21 cellular contexts compared by ENCODE assay signal in genomic region chr2:28986429-28986828, GRCh38. TPM values are rescaled to one million over a fixed set of nuclear protein-coding genes. Genes with fewer than 3 reads are reported as not detected.
"Had no signal": no experiment of that assay in that cellular context is flagged by ENCODE, and none has a peak within 500 bp of the region (broad histone marks: within the 10 kb centered on the region; RNA-seq: fewer than 3 reads in every experiment).

No MANE protein-coding gene starts in this region.

- H3K9me3 ChIP-seq: colonic mucosa, gastrocnemius medialis, heart left ventricle, neutrophil, thyroid gland had no signal

- H3K4me1 ChIP-seq: colonic mucosa, gastrocnemius medialis had no signal

- H3K36me3 ChIP-seq: brain microvascular endothelial cell, colonic mucosa, gastrocnemius medialis, heart left ventricle, neutrophil, thyroid gland had no signal

- H3K4me3 Mint-ChIP-seq: activated B cell treated with CpG ODN at 0.5 μM for 24 hours; activated CD8-positive, alpha-beta T cell treated with anti-CD3 and anti-CD28 coated beads, Interleukin-2, amount 10 ng/mL, durations not matched to agents 7 days and 5 days; activated naive CD4-positive, alpha-beta T cell treated with anti-CD3 and anti-CD28 coated beads, Interleukin-2, amount 10 ng/mL, durations not matched to agents 7 days and 5 days; activated T-cell treated with anti-CD3 and anti-CD28 coated beads, Interleukin-2, amount 50 U/mL, for 4 hours; naive thymus-derived CD4-positive, alpha-beta T cell had no signal

- H3K9me3 Mint-ChIP-seq: activated B cell treated with CpG ODN at 0.5 μM for 24 hours; activated naive CD4-positive, alpha-beta T cell treated with anti-CD3 and anti-CD28 coated beads, Interleukin-2, amount 10 ng/mL, durations not matched to agents 7 days and 5 days; activated T-cell treated with anti-CD3 and anti-CD28 coated beads, Interleukin-2, amount 50 U/mL, for 4 hours had no signal

- FAIRE-seq: TTC549 had no signal

- H3K27ac ChIP-seq: brain microvascular endothelial cell, colonic mucosa, gastrocnemius medialis, heart left ventricle, neutrophil, thyroid gland had no signal

- ATAC-seq: activated CD8-positive, alpha-beta T cell treated with anti-CD3 and anti-CD28 coated beads, Interleukin-2, amount 10 ng/mL, durations not matched to agents 7 days and 5 days; activated T-cell treated with anti-CD3 and anti-CD28 coated beads, Interleukin-2, amount 50 U/mL, for 4 hours; gastrocnemius medialis; heart left ventricle; naive thymus-derived CD4-positive, alpha-beta T cell had no signal

- H3K4me3 ChIP-seq: colonic mucosa, gastrocnemius medialis, heart left ventricle, thyroid gland had no signal

- H3K27ac Mint-ChIP-seq: activated B cell treated with CpG ODN at 0.5 μM for 24 hours; activated CD8-positive, alpha-beta T cell treated with anti-CD3 and anti-CD28 coated beads, Interleukin-2, amount 10 ng/mL, durations not matched to agents 7 days and 5 days; activated naive CD4-positive, alpha-beta T cell treated with anti-CD3 and anti-CD28 coated beads, Interleukin-2, amount 10 ng/mL, durations not matched to agents 7 days and 5 days had no signal

- DNase-seq: activated B cell treated with CpG ODN at 0.5 μM for 24 hours; activated CD4-positive, alpha-beta T cell treated with anti-CD3 and anti-CD28 coated beads for 48 hours; activated CD8-positive, alpha-beta memory T cell treated with anti-CD3 and anti-CD28 coated beads, Interleukin-2, amount 50 U/mL, for 4 hours; activated CD8-positive, alpha-beta T cell treated with anti-CD3 and anti-CD28 coated beads, Interleukin-2, amount 10 ng/mL, durations not matched to agents 7 days and 5 days; activated effector memory CD4-positive, alpha-beta T cell treated with Interleukin-2 at 50 U/mL for 16 hours; activated naive CD4-positive, alpha-beta T cell treated with anti-CD3 and anti-CD28 coated beads, Interleukin-2, amount 10 ng/mL, durations not matched to agents 7 days and 5 days; activated T-cell treated with anti-CD3 and anti-CD28 coated beads, Interleukin-2, amount 50 U/mL, for 4 hours; aorta; brain microvascular endothelial cell; central memory CD4-positive, alpha-beta T cell; colonic mucosa; gastrocnemius medialis; heart left ventricle; kidney glomerular epithelial cell; mesendoderm; naive thymus-derived CD4-positive, alpha-beta T cell; stimulated activated naive CD4-positive, alpha-beta T cell; thyroid gland had no signal

- H3K27me3 Mint-ChIP-seq: activated B cell treated with CpG ODN at 0.5 μM for 24 hours had no signal

- H3K4me1 Mint-ChIP-seq: activated B cell treated with CpG ODN at 0.5 μM for 24 hours; activated naive CD4-positive, alpha-beta T cell treated with anti-CD3 and anti-CD28 coated beads, Interleukin-2, amount 10 ng/mL, durations not matched to agents 7 days and 5 days; naive thymus-derived CD4-positive, alpha-beta T cell had no signal

- H3K36me3 Mint-ChIP-seq: activated naive CD4-positive, alpha-beta T cell treated with anti-CD3 and anti-CD28 coated beads, Interleukin-2, amount 10 ng/mL, durations not matched to agents 7 days and 5 days; naive thymus-derived CD4-positive, alpha-beta T cell had no signal

- H3K27me3 ChIP-seq: brain microvascular endothelial cell, colonic mucosa, gastrocnemius medialis, heart left ventricle, neutrophil, thyroid gland had no signal

RNA-seq across cellular contexts. Expression of gene TOGARAM2, which starts 5.3 kb away (rescaled TPM):
- total RNA-seq: activated B cell treated with CpG ODN at 0.5 μM for 24 hours, renal cortical epithelial cell had no signal
